Comparison of ENCODE assay signal across 1 cellular context in the genomic region with DNA sequence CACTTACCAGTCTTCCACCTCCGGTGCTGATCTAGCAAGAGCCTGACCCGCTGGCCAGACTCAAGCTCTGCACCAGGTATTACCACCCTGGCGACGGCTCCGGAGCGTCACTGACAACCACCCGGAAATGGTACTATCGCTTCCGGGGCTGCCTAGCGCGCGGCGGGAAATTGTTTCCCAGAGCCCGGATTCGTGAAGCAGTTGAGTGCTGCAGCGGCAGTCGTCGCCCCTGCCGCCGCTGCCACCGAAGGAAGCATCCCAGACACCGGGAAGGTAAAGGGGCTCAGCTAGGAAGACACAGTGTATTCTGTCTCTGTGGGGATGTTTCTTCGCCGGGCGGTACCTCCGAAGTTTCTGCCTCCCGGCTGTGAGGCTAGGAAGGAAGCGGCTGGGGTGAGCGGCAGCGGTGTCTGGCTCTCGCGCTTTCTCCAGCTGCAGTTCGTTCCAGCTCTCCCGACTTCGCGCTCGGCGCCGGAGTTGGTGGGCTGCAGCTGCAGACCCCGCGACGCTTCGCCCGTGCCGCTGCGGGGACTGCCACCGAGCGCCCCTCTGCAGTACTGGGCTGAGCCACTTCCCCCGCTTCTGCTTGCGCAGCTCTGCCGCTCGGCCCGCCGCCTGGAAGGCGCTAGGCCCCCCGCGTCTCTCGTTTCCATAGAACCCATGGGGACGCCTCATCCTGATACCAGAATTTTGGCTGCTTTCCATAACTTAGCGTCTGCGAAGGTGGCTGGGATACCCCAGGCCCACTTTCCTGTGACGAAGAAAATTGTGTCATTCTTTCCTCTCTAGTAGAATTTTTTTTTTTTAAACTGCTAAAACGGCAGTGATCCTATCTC.
A peak's percentile ranks its signal among the peaks of the same experiment; 100 is the strongest.
TF ChIP-seq lines count a peak whose summit lies in the region.

A gene with protein sequence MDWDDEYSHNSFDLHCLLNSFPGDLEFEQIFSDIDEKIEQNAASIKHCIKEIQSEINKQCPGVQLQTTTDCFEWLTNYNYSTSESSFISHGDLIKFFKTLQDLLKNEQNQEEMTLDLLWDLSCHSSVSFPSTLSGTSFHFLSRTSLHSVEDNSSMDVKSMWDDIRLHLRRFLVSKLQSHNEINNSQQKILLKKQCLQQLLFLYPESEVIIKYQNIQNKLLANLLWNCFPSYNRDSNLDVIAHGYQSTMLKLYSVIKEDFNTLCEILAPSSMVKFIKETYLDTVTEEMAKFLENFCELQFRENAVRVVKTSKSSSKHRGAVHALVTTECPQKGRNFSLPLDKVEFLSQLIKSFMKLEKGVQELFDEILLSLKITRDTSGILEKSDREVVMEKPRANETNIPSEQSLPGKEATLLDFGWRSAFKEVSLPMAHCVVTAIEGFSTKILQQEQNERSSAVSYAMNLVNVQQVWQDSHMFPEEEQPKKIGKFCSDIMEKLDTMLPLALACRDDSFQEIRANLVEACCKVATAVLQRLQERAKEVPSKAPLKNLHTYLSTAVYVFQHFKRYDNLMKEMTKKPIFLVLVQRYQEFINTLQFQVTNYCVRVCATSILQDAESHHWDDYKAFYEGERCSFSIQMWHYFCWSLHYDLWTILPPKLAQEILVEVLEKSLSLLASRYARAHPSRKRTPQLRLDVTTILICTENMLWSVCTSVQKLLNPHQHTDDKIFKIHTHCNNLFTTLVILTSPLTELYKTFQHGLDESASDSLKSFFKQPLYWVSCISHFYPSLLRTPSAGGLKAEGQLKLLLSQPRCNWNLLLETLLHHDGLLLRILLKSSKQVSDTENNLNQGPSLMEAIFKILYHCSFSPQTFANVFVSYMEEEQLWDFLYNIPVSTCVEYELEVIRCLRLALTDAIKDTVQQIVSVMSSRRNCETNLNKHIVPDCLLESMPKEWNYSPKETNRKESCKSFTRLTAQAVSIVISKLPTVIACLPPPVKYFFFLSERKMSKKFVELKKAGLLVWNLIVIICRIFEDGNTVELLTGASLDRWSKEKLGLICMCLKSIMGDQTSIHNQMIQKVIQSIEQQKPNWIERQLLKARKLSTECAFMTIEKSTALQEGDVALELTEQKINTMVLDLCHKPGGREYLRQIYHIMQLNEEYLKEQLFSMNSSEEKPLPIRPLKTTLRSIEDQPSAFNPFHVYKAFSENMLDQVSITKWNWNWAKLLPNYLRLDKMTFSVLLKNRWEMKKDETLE (N-terminal part only) (minus strand): TSS at position 112 of the 836 bp plus-strand sequence. CDS start 81,478 bp downstream, outside the sequence.
A gene (plus strand): TSS at position 177 of the 836 bp plus-strand sequence. CDS start 10,142 bp downstream, outside the sequence.

TF ChIP-seq in K562, 482 proteins besides CTCF, POLR2A, EP300 and RAD21 (continued from another document and continues in another):
- TF ChIP-seq, protein P1, sequence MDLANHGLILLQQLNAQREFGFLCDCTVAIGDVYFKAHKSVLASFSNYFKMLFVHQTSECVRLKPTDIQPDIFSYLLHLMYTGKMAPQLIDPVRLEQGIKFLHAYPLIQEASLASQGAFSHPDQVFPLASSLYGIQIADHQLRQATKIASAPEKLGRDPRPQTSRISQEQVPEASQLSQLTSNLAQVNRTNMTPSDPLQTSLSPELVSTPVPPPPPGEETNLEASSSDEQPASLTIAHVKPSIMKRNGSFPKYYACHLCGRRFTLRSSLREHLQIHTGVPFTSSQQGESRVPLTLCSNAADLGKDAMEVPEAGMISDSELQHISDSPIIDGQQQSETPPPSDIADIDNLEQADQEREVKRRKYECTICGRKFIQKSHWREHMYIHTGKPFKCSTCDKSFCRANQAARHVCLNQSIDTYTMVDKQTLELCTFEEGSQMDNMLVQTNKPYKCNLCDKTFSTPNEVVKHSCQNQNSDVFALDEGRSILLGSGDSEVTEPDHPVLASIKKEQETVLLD (IDR thresholded peaks at IDR 0.05), result no peak
- TF ChIP-seq CC2D1A (IDR thresholded peaks at IDR 0.05), result no peak
- TF ChIP-seq L3MBTL2 (IDR thresholded peaks at IDR 0.05), result peak; percentile 28; the same call in 1 of the 2 replicates
- TF ChIP-seq, protein P2, sequence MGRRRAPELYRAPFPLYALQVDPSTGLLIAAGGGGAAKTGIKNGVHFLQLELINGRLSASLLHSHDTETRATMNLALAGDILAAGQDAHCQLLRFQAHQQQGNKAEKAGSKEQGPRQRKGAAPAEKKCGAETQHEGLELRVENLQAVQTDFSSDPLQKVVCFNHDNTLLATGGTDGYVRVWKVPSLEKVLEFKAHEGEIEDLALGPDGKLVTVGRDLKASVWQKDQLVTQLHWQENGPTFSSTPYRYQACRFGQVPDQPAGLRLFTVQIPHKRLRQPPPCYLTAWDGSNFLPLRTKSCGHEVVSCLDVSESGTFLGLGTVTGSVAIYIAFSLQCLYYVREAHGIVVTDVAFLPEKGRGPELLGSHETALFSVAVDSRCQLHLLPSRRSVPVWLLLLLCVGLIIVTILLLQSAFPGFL (CRISPR knock-in tag; IDR thresholded peaks at IDR 0.05), result no peak
- TF ChIP-seq, protein P3, sequence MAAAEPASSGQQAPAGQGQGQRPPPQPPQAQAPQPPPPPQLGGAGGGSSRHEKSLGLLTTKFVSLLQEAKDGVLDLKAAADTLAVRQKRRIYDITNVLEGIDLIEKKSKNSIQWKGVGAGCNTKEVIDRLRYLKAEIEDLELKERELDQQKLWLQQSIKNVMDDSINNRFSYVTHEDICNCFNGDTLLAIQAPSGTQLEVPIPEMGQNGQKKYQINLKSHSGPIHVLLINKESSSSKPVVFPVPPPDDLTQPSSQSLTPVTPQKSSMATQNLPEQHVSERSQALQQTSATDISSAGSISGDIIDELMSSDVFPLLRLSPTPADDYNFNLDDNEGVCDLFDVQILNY (CRISPR knock-in tag; IDR thresholded peaks at IDR 0.05), result no peak
- TF ChIP-seq ZNF586 (CRISPR knock-in tag; conservative IDR thresholded peaks at IDR 0.05), result no peak
- TF ChIP-seq CSDE1 (IDR thresholded peaks at IDR 0.05), result peak in 1 of 2 experiments; percentile 19; a peak in 1 of 4 replicates
- TF ChIP-seq TFAM (CRISPR knock-in tag; conservative IDR thresholded peaks at IDR 0.05), result no peak
- TF ChIP-seq, protein P4, sequence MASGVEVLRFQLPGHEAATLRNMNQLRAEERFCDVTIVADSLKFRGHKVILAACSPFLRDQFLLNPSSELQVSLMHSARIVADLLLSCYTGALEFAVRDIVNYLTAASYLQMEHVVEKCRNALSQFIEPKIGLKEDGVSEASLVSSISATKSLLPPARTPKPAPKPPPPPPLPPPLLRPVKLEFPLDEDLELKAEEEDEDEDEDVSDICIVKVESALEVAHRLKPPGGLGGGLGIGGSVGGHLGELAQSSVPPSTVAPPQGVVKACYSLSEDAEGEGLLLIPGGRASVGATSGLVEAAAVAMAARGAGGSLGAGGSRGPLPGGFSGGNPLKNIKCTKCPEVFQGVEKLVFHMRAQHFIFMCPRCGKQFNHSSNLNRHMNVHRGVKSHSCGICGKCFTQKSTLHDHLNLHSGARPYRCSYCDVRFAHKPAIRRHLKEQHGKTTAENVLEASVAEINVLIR (CRISPR knock-in tag; IDR thresholded peaks at IDR 0.05), result no peak
- TF ChIP-seq YY1 (IDR thresholded peaks at IDR 0.05; ENCODE audit: borderline replicate concordance in 1 of 3, control insufficient read depth in 1 of 3, extremely low read depth in 1 of 3, insufficient read depth in 3 of 3, insufficient read length in 1 of 3, insufficient replicate concordance in 2 of 3, low read depth in 1 of 3, low read length in 2 of 3), result peak in 1 of 3 experiments; percentile 16
- no peak for TF ChIP-seq RAD51 (IDR thresholded peaks at IDR 0.05; ENCODE audit: borderline replicate concordance, low read depth)
- TF ChIP-seq, protein P5, sequence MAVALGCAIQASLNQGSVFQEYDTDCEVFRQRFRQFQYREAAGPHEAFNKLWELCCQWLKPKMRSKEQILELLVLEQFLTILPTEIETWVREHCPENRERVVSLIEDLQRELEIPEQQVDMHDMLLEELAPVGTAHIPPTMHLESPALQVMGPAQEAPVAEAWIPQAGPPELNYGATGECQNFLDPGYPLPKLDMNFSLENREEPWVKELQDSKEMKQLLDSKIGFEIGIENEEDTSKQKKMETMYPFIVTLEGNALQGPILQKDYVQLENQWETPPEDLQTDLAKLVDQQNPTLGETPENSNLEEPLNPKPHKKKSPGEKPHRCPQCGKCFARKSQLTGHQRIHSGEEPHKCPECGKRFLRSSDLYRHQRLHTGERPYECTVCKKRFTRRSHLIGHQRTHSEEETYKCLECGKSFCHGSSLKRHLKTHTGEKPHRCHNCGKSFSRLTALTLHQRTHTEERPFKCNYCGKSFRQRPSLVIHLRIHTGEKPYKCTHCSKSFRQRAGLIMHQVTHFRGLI (CRISPR knock-in tag; IDR thresholded peaks at IDR 0.05), result no peak
- no peak; the same call in 1 of the 2 replicates for TF ChIP-seq TCF3 (CRISPR knock-in tag; IDR thresholded peaks at IDR 0.05)
- TF ChIP-seq, protein P6, sequence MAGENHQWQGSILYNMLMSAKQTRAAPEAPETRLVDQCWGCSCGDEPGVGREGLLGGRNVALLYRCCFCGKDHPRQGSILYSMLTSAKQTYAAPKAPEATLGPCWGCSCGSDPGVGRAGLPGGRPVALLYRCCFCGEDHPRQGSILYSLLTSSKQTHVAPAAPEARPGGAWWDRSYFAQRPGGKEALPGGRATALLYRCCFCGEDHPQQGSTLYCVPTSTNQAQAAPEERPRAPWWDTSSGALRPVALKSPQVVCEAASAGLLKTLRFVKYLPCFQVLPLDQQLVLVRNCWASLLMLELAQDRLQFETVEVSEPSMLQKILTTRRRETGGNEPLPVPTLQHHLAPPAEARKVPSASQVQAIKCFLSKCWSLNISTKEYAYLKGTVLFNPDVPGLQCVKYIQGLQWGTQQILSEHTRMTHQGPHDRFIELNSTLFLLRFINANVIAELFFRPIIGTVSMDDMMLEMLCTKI (IDR thresholded peaks at IDR 0.05; ENCODE audit: partially characterized antibody), result no peak
- TF ChIP-seq GATAD2A (IDR thresholded peaks at IDR 0.05), result no peak
- no peak for TF ChIP-seq MECOM (CRISPR knock-in tag; IDR thresholded peaks at IDR 0.05)
- no peak for TF ChIP-seq ZNF507 (tag; conservative IDR thresholded peaks at IDR 0.05)
- TF ChIP-seq RBM14 (IDR thresholded peaks at IDR 0.05; ENCODE audit: borderline replicate concordance, insufficient read depth, low read depth, low read length), result no peak
- TF ChIP-seq PCBP2 (IDR thresholded peaks at IDR 0.05; ENCODE audit: low read depth, low read length, poor library complexity, severe bottlenecking), result no peak
- TF ChIP-seq TRIM24 (IDR thresholded peaks at IDR 0.05), result peak in 1 of 2 experiments; percentile 80; a peak in 2 of 4 replicates
- TF ChIP-seq, protein P7, sequence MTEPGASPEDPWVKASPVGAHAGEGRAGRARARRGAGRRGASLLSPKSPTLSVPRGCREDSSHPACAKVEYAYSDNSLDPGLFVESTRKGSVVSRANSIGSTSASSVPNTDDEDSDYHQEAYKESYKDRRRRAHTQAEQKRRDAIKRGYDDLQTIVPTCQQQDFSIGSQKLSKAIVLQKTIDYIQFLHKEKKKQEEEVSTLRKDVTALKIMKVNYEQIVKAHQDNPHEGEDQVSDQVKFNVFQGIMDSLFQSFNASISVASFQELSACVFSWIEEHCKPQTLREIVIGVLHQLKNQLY (CRISPR knock-in tag; conservative IDR thresholded peaks at IDR 0.05), result no peak
- TF ChIP-seq ZNF274 (IDR thresholded peaks at IDR 0.05; ENCODE audit: borderline replicate concordance, low read depth, low read length), result no peak
- TF ChIP-seq, protein P8, sequence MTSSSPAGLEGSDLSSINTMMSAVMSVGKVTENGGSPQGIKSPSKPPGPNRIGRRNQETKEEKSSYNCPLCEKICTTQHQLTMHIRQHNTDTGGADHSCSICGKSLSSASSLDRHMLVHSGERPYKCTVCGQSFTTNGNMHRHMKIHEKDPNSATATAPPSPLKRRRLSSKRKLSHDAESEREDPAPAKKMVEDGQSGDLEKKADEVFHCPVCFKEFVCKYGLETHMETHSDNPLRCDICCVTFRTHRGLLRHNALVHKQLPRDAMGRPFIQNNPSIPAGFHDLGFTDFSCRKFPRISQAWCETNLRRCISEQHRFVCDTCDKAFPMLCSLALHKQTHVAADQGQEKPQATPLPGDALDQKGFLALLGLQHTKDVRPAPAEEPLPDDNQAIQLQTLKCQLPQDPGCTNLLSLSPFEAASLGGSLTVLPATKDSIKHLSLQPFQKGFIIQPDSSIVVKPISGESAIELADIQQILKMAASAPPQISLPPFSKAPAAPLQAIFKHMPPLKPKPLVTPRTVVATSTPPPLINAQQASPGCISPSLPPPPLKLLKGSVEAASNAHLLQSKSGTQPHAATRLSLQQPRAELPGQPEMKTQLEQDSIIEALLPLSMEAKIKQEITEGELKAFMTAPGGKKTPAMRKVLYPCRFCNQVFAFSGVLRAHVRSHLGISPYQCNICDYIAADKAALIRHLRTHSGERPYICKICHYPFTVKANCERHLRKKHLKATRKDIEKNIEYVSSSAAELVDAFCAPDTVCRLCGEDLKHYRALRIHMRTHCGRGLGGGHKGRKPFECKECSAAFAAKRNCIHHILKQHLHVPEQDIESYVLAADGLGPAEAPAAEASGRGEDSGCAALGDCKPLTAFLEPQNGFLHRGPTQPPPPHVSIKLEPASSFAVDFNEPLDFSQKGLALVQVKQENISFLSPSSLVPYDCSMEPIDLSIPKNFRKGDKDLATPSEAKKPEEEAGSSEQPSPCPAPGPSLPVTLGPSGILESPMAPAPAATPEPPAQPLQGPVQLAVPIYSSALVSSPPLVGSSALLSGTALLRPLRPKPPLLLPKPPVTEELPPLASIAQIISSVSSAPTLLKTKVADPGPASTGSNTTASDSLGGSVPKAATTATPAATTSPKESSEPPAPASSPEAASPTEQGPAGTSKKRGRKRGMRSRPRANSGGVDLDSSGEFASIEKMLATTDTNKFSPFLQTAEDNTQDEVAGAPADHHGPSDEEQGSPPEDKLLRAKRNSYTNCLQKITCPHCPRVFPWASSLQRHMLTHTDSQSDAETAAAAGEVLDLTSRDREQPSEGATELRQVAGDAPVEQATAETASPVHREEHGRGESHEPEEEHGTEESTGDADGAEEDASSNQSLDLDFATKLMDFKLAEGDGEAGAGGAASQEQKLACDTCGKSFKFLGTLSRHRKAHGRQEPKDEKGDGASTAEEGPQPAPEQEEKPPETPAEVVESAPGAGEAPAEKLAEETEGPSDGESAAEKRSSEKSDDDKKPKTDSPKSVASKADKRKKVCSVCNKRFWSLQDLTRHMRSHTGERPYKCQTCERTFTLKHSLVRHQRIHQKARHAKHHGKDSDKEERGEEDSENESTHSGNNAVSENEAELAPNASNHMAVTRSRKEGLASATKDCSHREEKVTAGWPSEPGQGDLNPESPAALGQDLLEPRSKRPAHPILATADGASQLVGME (CRISPR knock-in tag; IDR thresholded peaks at IDR 0.05), result no peak
- TF ChIP-seq FOXM1 (IDR thresholded peaks at IDR 0.05; ENCODE audit: low read depth), result no peak
- 0 out of 2 replicates have a peak, but pooled peaks have one; percentile 3 for TF ChIP-seq FOXM1 (CRISPR knock-in tag; IDR thresholded peaks at IDR 0.05; ENCODE audit: low read depth)
